Comparison of ENCODE assay signal across 28 cellular contexts in the genomic region with DNA sequence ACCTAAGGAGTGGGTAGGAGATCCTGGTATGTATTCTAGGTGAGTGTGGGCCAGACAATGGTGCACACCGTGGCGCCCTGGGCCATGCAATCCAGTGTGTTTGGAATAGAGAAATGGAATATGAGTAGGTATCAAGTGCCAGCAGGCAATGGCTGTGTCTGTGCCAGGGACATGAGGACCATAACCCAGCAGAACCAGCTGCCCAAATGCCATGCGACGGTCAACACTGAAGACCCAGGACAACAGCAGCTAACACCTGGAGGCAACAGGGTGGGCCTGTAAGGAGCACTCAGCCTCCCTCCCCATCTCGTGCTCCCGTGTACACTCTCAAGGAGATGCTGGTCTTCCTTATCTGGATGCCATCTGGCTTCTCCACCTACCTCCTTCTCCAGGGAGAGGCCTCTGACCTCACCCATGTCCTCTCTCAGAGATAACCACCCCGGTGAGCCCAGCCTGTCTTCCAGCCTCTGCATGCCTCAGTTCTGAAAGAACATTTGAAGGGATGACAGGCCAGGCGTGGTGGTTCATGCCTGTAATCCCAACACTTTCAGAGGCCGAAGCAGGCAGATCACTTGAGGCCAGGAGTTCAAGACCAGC. TPM values are rescaled to one million over a fixed set of nuclear protein-coding genes. Genes with fewer than 3 reads are reported as not detected.
DNase-seq lines count a peak whose midpoint lies in the region; ATAC-seq and TF ChIP-seq lines count a peak whose summit lies in the region.
"Had no signal": no experiment of that assay in that cellular context is flagged by ENCODE, and none has a peak within 500 bp of the region (broad histone marks: within the 10 kb centered on the region; RNA-seq: fewer than 3 reads in every experiment).

No MANE protein-coding gene starts in this region.

- CTCF ChIA-PET in activated CD8-positive, alpha-beta T cell treated with anti-CD3 and anti-CD28 coated beads, Interleukin-2, amount 10 ng/mL, durations not matched to agents 7 days and 5 days (lab: Charles Lee), result interaction anchor here (0.7 to 1.4 kb wide), 2 partner anchors 9 to 1549 kb away, joined by 3 to 4 read pairs; no protein-coding TSS in a partner anchor

- H3K27ac Mint-ChIP-seq in activated naive CD8-positive, alpha-beta T cell, result peak overlapping the region; percentile 78
- H3K27ac Mint-ChIP-seq in activated naive CD8-positive, alpha-beta T cell treated with anti-CD3 and anti-CD28 coated beads, Interleukin-2, amount 50 U/mL, for 24 hours, result no peak overlapping the region
- H3K27ac Mint-ChIP-seq in activated CD8-positive, alpha-beta T cell treated with anti-CD3 and anti-CD28 coated beads, Interleukin-2, amount 10 ng/mL, durations not matched to agents 7 days and 5 days, result peak overlapping the region; percentile 61
- H3K27ac Mint-ChIP-seq in activated T-cell treated with anti-CD3 and anti-CD28 coated beads, Interleukin-2, amount 50 U/mL, for 72 hours, result no peak overlapping the region

- H3K4me1 ChIP-seq in mucosa of descending colon (ENCODE audit: low read depth) (peaks cover 11% of the 10 kb centered on the region), BE2C (0 out of 2 replicates have a peak, but pooled peaks cover 1% of the 10 kb centered on the region), prostate gland (replicated peaks) (no peaks in the 10 kb centered on the region)
- H3K4me1 ChIP-seq: uterus had no signal

- no peaks in the 10 kb centered on the region for H3K9me3 Mint-ChIP-seq in activated naive CD8-positive, alpha-beta T cell (ENCODE audit: low read depth)
- no peaks in the 10 kb centered on the region for H3K9me3 Mint-ChIP-seq in activated naive CD8-positive, alpha-beta T cell treated with anti-CD3 and anti-CD28 coated beads, Interleukin-2, amount 50 U/mL, for 24 hours
- H3K9me3 Mint-ChIP-seq in activated CD8-positive, alpha-beta T cell treated with anti-CD3 and anti-CD28 coated beads, Interleukin-2, amount 10 ng/mL, durations not matched to agents 7 days and 5 days (ENCODE audit: insufficient read depth), result no peaks in the 10 kb centered on the region
- no peaks in the 10 kb centered on the region for H3K9me3 Mint-ChIP-seq in activated T-cell treated with anti-CD3 and anti-CD28 coated beads, Interleukin-2, amount 50 U/mL, for 72 hours
- H3K9me3 Mint-ChIP-seq: CD14-positive monocyte had no signal

- no peak for TF ChIP-seq CTCF in mucosa of descending colon (IDR thresholded peaks at IDR 0.05)
- TF ChIP-seq CTCF in BE2C (IDR thresholded peaks at IDR 0.05; ENCODE audit: low read depth, low read length), result no peak
- TF ChIP-seq CTCF in prostate gland (IDR thresholded peaks at IDR 0.05), result no peak

- intact Hi-C loops in mucosa of descending colon (cut with DNase I, micrococcal nuclease) (no loop called here), prostate gland (cut with DNase I) (no loop called here)

- ATAC-seq in activated naive CD8-positive, alpha-beta T cell treated with anti-CD3 and anti-CD28 coated beads, Interleukin-2, amount 50 U/mL, for 24 hours, result no peak
- no peak for ATAC-seq in activated CD8-positive, alpha-beta T cell treated with anti-CD3 and anti-CD28 coated beads, Interleukin-2, amount 10 ng/mL, durations not matched to agents 7 days and 5 days
- ATAC-seq in mucosa of descending colon (peak; percentile 13), HG03135 (IDR thresholded peaks at IDR 0.05; ENCODE audit: unreplicated experiment) (no peak)
- no peak for ATAC-seq in activated T-cell treated with anti-CD3 and anti-CD28 coated beads, Interleukin-2, amount 50 U/mL, for 72 hours (replicated peaks in 1 of 2)

- no peak for TF ChIP-seq POLR2A in prostate gland (IDR thresholded peaks at IDR 0.05)

- H3K27me3 ChIP-seq in BE2C (no peaks in the 10 kb centered on the region), prostate gland (replicated peaks; ENCODE audit: insufficient read depth) (no peaks in the 10 kb centered on the region)
- H3K27me3 ChIP-seq: uterus had no signal

- H3K36me3 Mint-ChIP-seq in activated naive CD8-positive, alpha-beta T cell, result peaks cover 14% of the 10 kb centered on the region
- peaks cover 21% of the 10 kb centered on the region for H3K36me3 Mint-ChIP-seq in activated naive CD8-positive, alpha-beta T cell treated with anti-CD3 and anti-CD28 coated beads, Interleukin-2, amount 50 U/mL, for 24 hours (ENCODE audit: low read depth)
- H3K36me3 Mint-ChIP-seq in activated CD8-positive, alpha-beta T cell treated with anti-CD3 and anti-CD28 coated beads, Interleukin-2, amount 10 ng/mL, durations not matched to agents 7 days and 5 days (ENCODE audit: low read depth), result peaks cover 81% of the 10 kb centered on the region
- H3K36me3 Mint-ChIP-seq in activated T-cell treated with anti-CD3 and anti-CD28 coated beads, Interleukin-2, amount 50 U/mL, for 72 hours (ENCODE audit: insufficient read depth in 2 of 2), result peaks cover 9 to 28% of the 10 kb centered on the region in 2 donors

- no peak overlapping the region for H3K27ac ChIP-seq in prostate gland
- H3K27ac ChIP-seq: uterus, VCaP had no signal

- no peaks in the 10 kb centered on the region for H3K27me3 Mint-ChIP-seq in activated naive CD8-positive, alpha-beta T cell
- no peaks in the 10 kb centered on the region for H3K27me3 Mint-ChIP-seq in activated naive CD8-positive, alpha-beta T cell treated with anti-CD3 and anti-CD28 coated beads, Interleukin-2, amount 50 U/mL, for 24 hours
- H3K27me3 Mint-ChIP-seq in activated CD8-positive, alpha-beta T cell treated with anti-CD3 and anti-CD28 coated beads, Interleukin-2, amount 10 ng/mL, durations not matched to agents 7 days and 5 days (ENCODE audit: low read depth), result no peaks in the 10 kb centered on the region
- no peaks in the 10 kb centered on the region for H3K27me3 Mint-ChIP-seq in activated T-cell treated with anti-CD3 and anti-CD28 coated beads, Interleukin-2, amount 50 U/mL, for 72 hours (ENCODE audit: low read depth)

- peaks cover 69% of the 10 kb centered on the region for H3K4me1 Mint-ChIP-seq in activated naive CD8-positive, alpha-beta T cell (ENCODE audit: low read depth)
- peaks cover 72% of the 10 kb centered on the region for H3K4me1 Mint-ChIP-seq in activated naive CD8-positive, alpha-beta T cell treated with anti-CD3 and anti-CD28 coated beads, Interleukin-2, amount 50 U/mL, for 24 hours
- H3K4me1 Mint-ChIP-seq in activated CD8-positive, alpha-beta T cell treated with anti-CD3 and anti-CD28 coated beads, Interleukin-2, amount 10 ng/mL, durations not matched to agents 7 days and 5 days (ENCODE audit: low read depth), result peaks cover 77% of the 10 kb centered on the region
- peaks cover 81% of the 10 kb centered on the region for H3K4me1 Mint-ChIP-seq in activated T-cell treated with anti-CD3 and anti-CD28 coated beads, Interleukin-2, amount 50 U/mL, for 72 hours (ENCODE audit: low read depth)

- no peak overlapping the region for H3K4me3 ChIP-seq in mucosa of descending colon
- H3K4me3 ChIP-seq in BE2C (ENCODE audit: low read depth, low read length), result no peak overlapping the region
- H3K4me3 ChIP-seq in prostate gland, result no peak overlapping the region
- H3K4me3 ChIP-seq: uterus had no signal

- peaks cover 7% of the 10 kb centered on the region for H3K36me3 ChIP-seq in mucosa of descending colon (ENCODE audit: low read depth)
- peaks cover 18% of the 10 kb centered on the region for H3K36me3 ChIP-seq in BE2C
- peaks cover 8 to 24% of the 10 kb centered on the region in 2 donors for H3K36me3 ChIP-seq in prostate gland
- H3K36me3 ChIP-seq: uterus had no signal

- POLR2A ChIA-PET in activated CD8-positive, alpha-beta T cell treated with anti-CD3 and anti-CD28 coated beads, Interleukin-2, amount 10 ng/mL, durations not matched to agents 7 days and 5 days (lab: Charles Lee), result interaction anchor here (1.0 to 1.1 kb wide), 2 partner anchors 24 to 90 kb away, joined by 3 read pairs; no protein-coding TSS in a partner anchor

- DNase-seq in activated naive CD8-positive, alpha-beta T cell treated with anti-CD3 and anti-CD28 coated beads, Interleukin-2, amount 50 U/mL, for 24 hours, result no peak
- no peak for DNase-seq in activated CD8-positive, alpha-beta T cell treated with anti-CD3 and anti-CD28 coated beads, Interleukin-2, amount 10 ng/mL, durations not matched to agents 7 days and 5 days
- no peak for DNase-seq in mucosa of descending colon
- no peak for DNase-seq in BE2C
- DNase-seq in activated T-cell treated with anti-CD3 and anti-CD28 coated beads, Interleukin-2, amount 50 U/mL, for 72 hours, result no peak
- DNase-seq in prostate gland (ENCODE audit: low spot score), result no peak
- DNase-seq: ACHN; activated CD4-positive, alpha-beta T cell treated with anti-CD3 and anti-CD28 coated beads, Interleukin-2, amount 50 U/mL, for 1 hour; activated T-cell treated with anti-CD3 and anti-CD28 coated beads for 4 hours; central memory CD4-positive, alpha-beta T cell; DMS 273 treated with DMSO at 0.1 percent for 48 hours; HCEC 1CT; NCI-H1048; NCI-H187; NCI-H526 treated with DMSO at 0.1 percent for 48 hours; stimulated activated CD4-positive, alpha-beta T cell treated with anti-CD3 and anti-CD28 coated beads, Interleukin-1b, Interleukin-23, amount 100 ng/mL, for 48 hours; substantia nigra; uterus had no signal

- 97% methylated on average over 9 of the region's 9 CpGs for WGBS in prostate gland

- H3K9me3 ChIP-seq in mucosa of descending colon (no peaks in the 10 kb centered on the region), BE2C (no peaks in the 10 kb centered on the region), prostate gland (no peaks in the 10 kb centered on the region)
- H3K9me3 ChIP-seq: uterus had no signal

- no peak overlapping the region for H3K4me3 Mint-ChIP-seq in activated naive CD8-positive, alpha-beta T cell
- H3K4me3 Mint-ChIP-seq in activated naive CD8-positive, alpha-beta T cell treated with anti-CD3 and anti-CD28 coated beads, Interleukin-2, amount 50 U/mL, for 24 hours, result no peak overlapping the region
- no peak overlapping the region for H3K4me3 Mint-ChIP-seq in activated CD8-positive, alpha-beta T cell treated with anti-CD3 and anti-CD28 coated beads, Interleukin-2, amount 10 ng/mL, durations not matched to agents 7 days and 5 days
- H3K4me3 Mint-ChIP-seq in activated T-cell treated with anti-CD3 and anti-CD28 coated beads, Interleukin-2, amount 50 U/mL, for 72 hours, result no peak overlapping the region
- H3K4me3 Mint-ChIP-seq: CD14-positive monocyte had no signal

RNA-seq across cellular contexts. Expression of a gene that starts 0.8 kb away (rescaled TPM):
- total RNA-seq in activated CD8-positive, alpha-beta T cell treated with anti-CD3 and anti-CD28 coated beads, Interleukin-2, amount 10 ng/mL, durations not matched to agents 7 days and 5 days, result 10 to 100 TPM; 48.6 to 56.7 TPM
- total RNA-seq in mucosa of descending colon, result 100 to 1,000 TPM in 2 of 3 donors, 10 to 100 TPM in 1; 76.1 to 162 (median 139) TPM
- 3.9 TPM for polyA plus RNA-seq in BE2C (2012; ENCODE audit: insufficient read depth, insufficient read length, low read depth)
- total RNA-seq in activated T-cell treated with anti-CD3 and anti-CD28 coated beads, Interleukin-2, amount 50 U/mL, for 72 hours, result 10 to 100 TPM; 57.0 to 58.0 TPM
- 10 to 100 TPM in 1 of 2 donors, 1 to 10 TPM in 1; 4.0 to 17.0 TPM for total RNA-seq in prostate gland
- polyA plus RNA-seq: CD14-positive monocyte had no signal

RNA-seq across cellular contexts. Expression of a gene that starts 8.2 kb away (rescaled TPM):
- 100 to 1,000 TPM; 151 to 168 TPM for total RNA-seq in activated CD8-positive, alpha-beta T cell treated with anti-CD3 and anti-CD28 coated beads, Interleukin-2, amount 10 ng/mL, durations not matched to agents 7 days and 5 days
- total RNA-seq in mucosa of descending colon (10 to 100 TPM; 56.8 to 62.0 (median 58.3) TPM), prostate gland (10 to 100 TPM; 82.4 to 91.6 TPM)
- 63.1 TPM for polyA plus RNA-seq in BE2C (2012; ENCODE audit: insufficient read depth, insufficient read length, low read depth)
- 100 to 1,000 TPM; 104 to 114 TPM for total RNA-seq in activated T-cell treated with anti-CD3 and anti-CD28 coated beads, Interleukin-2, amount 50 U/mL, for 72 hours

RNA-seq across cellular contexts. Expression of a gene that starts 8.3 kb away (rescaled TPM):
- total RNA-seq in activated CD8-positive, alpha-beta T cell treated with anti-CD3 and anti-CD28 coated beads, Interleukin-2, amount 10 ng/mL, durations not matched to agents 7 days and 5 days, result not detected
- not detected for total RNA-seq in mucosa of descending colon
- not detected for polyA plus RNA-seq in BE2C (2012; ENCODE audit: insufficient read depth, insufficient read length, low read depth)
- total RNA-seq in activated T-cell treated with anti-CD3 and anti-CD28 coated beads, Interleukin-2, amount 50 U/mL, for 72 hours, result not detected
- total RNA-seq in prostate gland, result not detected
- total RNA-seq: aorta, dermis microvascular lymphatic vessel endothelial cell, endothelial cell of umbilical vein, kidney, lung microvascular endothelial cell, skeletal muscle tissue had no signal
- polyA plus RNA-seq: aorta, CD14-positive monocyte, endothelial cell of umbilical vein had no signal

RNA-seq across cellular contexts. Expression of a gene that starts 43.6 kb away (rescaled TPM):
- total RNA-seq in activated CD8-positive, alpha-beta T cell treated with anti-CD3 and anti-CD28 coated beads, Interleukin-2, amount 10 ng/mL, durations not matched to agents 7 days and 5 days, result 1 to 10 TPM; 3.3 to 4.5 TPM
- total RNA-seq in mucosa of descending colon (under 1 TPM; 0.22 to 0.54 (median 0.26) TPM), prostate gland (1 to 10 TPM in 1 of 2 donors, not detected in 1; 1.2 TPM)
- not detected for polyA plus RNA-seq in BE2C (2012; ENCODE audit: insufficient read depth, insufficient read length, low read depth)
- total RNA-seq in activated T-cell treated with anti-CD3 and anti-CD28 coated beads, Interleukin-2, amount 50 U/mL, for 72 hours, result 1 to 10 TPM; 2.1 to 4.6 TPM
- total RNA-seq: dermis microvascular lymphatic vessel endothelial cell, endothelial cell of umbilical vein, lung microvascular endothelial cell, skeletal muscle tissue had no signal
- polyA plus RNA-seq: CD14-positive monocyte, endothelial cell of umbilical vein had no signal

RNA-seq across cellular contexts. Expression of a gene that starts 51.2 kb away (rescaled TPM):
- not detected for total RNA-seq in activated CD8-positive, alpha-beta T cell treated with anti-CD3 and anti-CD28 coated beads, Interleukin-2, amount 10 ng/mL, durations not matched to agents 7 days and 5 days
- not detected for total RNA-seq in mucosa of descending colon
- not detected for polyA plus RNA-seq in BE2C (2012; ENCODE audit: insufficient read depth, insufficient read length, low read depth)
- under 1 TPM; 0.36 to 0.81 TPM for total RNA-seq in activated T-cell treated with anti-CD3 and anti-CD28 coated beads, Interleukin-2, amount 50 U/mL, for 72 hours
- 10 to 100 TPM in 1 of 2 donors, not detected in 1; 14.8 TPM for total RNA-seq in prostate gland
- total RNA-seq: aorta, dermis microvascular lymphatic vessel endothelial cell, endothelial cell of umbilical vein, kidney, lung microvascular endothelial cell, skeletal muscle tissue, uterus had no signal
- polyA plus RNA-seq: aorta, CD14-positive monocyte, endothelial cell of umbilical vein had no signal

Comparison
In these comparisons a context has a peak if more than half of its experiments do, and no peak if none do; other contexts are left out.
1. H3K27ac Mint-ChIP-seq: peak in activated naive CD8-positive, alpha-beta T cell (single experiment) and activated CD8-positive, alpha-beta T cell treated with anti-CD3 and anti-CD28 coated beads, Interleukin-2, amount 10 ng/mL, durations not matched to agents 7 days and 5 days (single experiment); none in activated naive CD8-positive, alpha-beta T cell treated with anti-CD3 and anti-CD28 coated beads, Interleukin-2, amount 50 U/mL, for 24 hours (single experiment) and activated T-cell treated with anti-CD3 and anti-CD28 coated beads, Interleukin-2, amount 50 U/mL, for 72 hours (single experiment).